10 cellular contexts compared by ENCODE assay signal in genomic region chr5:74206571-74207550, GRCh38.
DNase-seq lines count a peak whose midpoint lies in the region; ATAC-seq and TF ChIP-seq lines count a peak whose summit lies in the region.
"Had no signal": no experiment of that assay in that cellular context is flagged by ENCODE, and none has a peak within 500 bp of the region (broad histone marks: within the 10 kb centered on the region; RNA-seq: fewer than 3 reads in every experiment).

No MANE protein-coding gene starts in this region.

- H3K4me3 ChIP-seq in breast epithelium, result no peak overlapping the region
- peak overlapping the region; percentile 20 for H3K4me3 ChIP-seq in adipocyte (ENCODE audit: low read length)
- H3K4me3 ChIP-seq in esophagus squamous epithelium, result no peak overlapping the region

- H3K4me3 Mint-ChIP-seq in MCF 10A (ENCODE audit: unreplicated experiment), result peak overlapping the region; percentile 10
- H3K4me3 Mint-ChIP-seq in endothelial cell (ENCODE audit: unreplicated experiment), result no peak overlapping the region
- H3K4me3 Mint-ChIP-seq: stimulated activated naive CD8-positive, alpha-beta T cell treated with anti-CD3 and anti-CD28 coated beads, Interleukin-15, amount 100 ng/mL, for 72 hours had no signal

- H3K27me3 Mint-ChIP-seq in MCF 10A (ENCODE audit: insufficient read depth, unreplicated experiment) (no peaks in the 10 kb centered on the region), endothelial cell (ENCODE audit: unreplicated experiment) (no peaks in the 10 kb centered on the region)

- no peaks in the 10 kb centered on the region for H3K27me3 ChIP-seq in breast epithelium
- no peaks in the 10 kb centered on the region for H3K27me3 ChIP-seq in adipocyte (replicated peaks; ENCODE audit: control insufficient read depth, insufficient read depth, low read length)
- no peaks in the 10 kb centered on the region for H3K27me3 ChIP-seq in esophagus squamous epithelium

- WGBS in esophagus squamous epithelium, 2 donors, result 46 to 51% methylated on average over 12 of the region's 12 CpGs

- no peaks in the 10 kb centered on the region for H3K9me3 Mint-ChIP-seq in MCF 10A (ENCODE audit: unreplicated experiment)
- no peaks in the 10 kb centered on the region for H3K9me3 Mint-ChIP-seq in endothelial cell (ENCODE audit: unreplicated experiment)
- H3K9me3 Mint-ChIP-seq: stimulated activated naive CD8-positive, alpha-beta T cell treated with anti-CD3 and anti-CD28 coated beads, Interleukin-15, amount 100 ng/mL, for 72 hours had no signal

- BruUV-seq in MCF 10A (replicated peaks; lab: Mats Ljungman, UMichigan), result no TSS peak

- DNase-seq in MCF 10A (ENCODE audit: unreplicated experiment) (peak; percentile 88), breast epithelium (ENCODE audit: low spot score in 2 of 2) (no peak), adipocyte (ENCODE audit: low read depth) (peak; percentile 70), iris pigment epithelial cell (ENCODE audit: low read depth) (peak; percentile 73), endothelial cell (ENCODE audit: low spot score) (no peak), esophagus squamous epithelium (lab: John Stamatoyannopoulos, UW) (no peak)
- DNase-seq: stimulated activated naive CD8-positive, alpha-beta T cell treated with anti-CD3 and anti-CD28 coated beads, Interleukin-15, amount 100 ng/mL, for 72 hours had no signal

- ATAC-seq in GM21367 (IDR thresholded peaks at IDR 0.05; ENCODE audit: unreplicated experiment), result no peak
- no peak for ATAC-seq in GM19395 (IDR thresholded peaks at IDR 0.05; ENCODE audit: unreplicated experiment)
- ATAC-seq: stimulated activated naive CD8-positive, alpha-beta T cell treated with anti-CD3 and anti-CD28 coated beads, Interleukin-15, amount 100 ng/mL, for 72 hours had no signal

- no peak overlapping the region for H3K9ac ChIP-seq in adipocyte (ENCODE audit: low read length)
- H3K9ac ChIP-seq: KMS-11 had no signal

- TF ChIP-seq CTCF in MCF 10A (IDR thresholded peaks at IDR 0.05; ENCODE audit: unreplicated experiment) (no peak), breast epithelium (IDR thresholded peaks at IDR 0.05) (no peak), endothelial cell (IDR thresholded peaks at IDR 0.05; ENCODE audit: unreplicated experiment) (no peak), esophagus squamous epithelium (IDR thresholded peaks at IDR 0.05) (no peak)

- H3K4me1 Mint-ChIP-seq in MCF 10A (ENCODE audit: insufficient read depth, unreplicated experiment) (peaks cover 19% of the 10 kb centered on the region), endothelial cell (ENCODE audit: unreplicated experiment) (peaks cover 3% of the 10 kb centered on the region)

- no peak for TF ChIP-seq POLR2A in breast epithelium (IDR thresholded peaks at IDR 0.05)
- TF ChIP-seq POLR2A in esophagus squamous epithelium (IDR thresholded peaks at IDR 0.05), result no peak

- H3K36me3 Mint-ChIP-seq in MCF 10A (ENCODE audit: insufficient read depth, unreplicated experiment), result no peaks in the 10 kb centered on the region
- no peaks in the 10 kb centered on the region for H3K36me3 Mint-ChIP-seq in endothelial cell (ENCODE audit: low read depth, unreplicated experiment)

- CTCF ChIA-PET in MCF 10A (lab: Yijun Ruan, JAX), result interaction anchor here (1.1 kb wide), 1 partner anchor 300 kb away, joined by 3 read pairs; no protein-coding TSS in a partner anchor

- H3K9me3 ChIP-seq in breast epithelium, result no peaks in the 10 kb centered on the region
- no peaks in the 10 kb centered on the region for H3K9me3 ChIP-seq in adipocyte (ENCODE audit: control insufficient read depth, low read length)
- no peaks in the 10 kb centered on the region for H3K9me3 ChIP-seq in esophagus squamous epithelium

- POLR2A ChIA-PET in MCF 10A (lab: Yijun Ruan, JAX), result interaction anchor here (1.0 to 1.1 kb wide), 2 partner anchors 55 to 334 kb away, joined by 3 to 5 read pairs; no protein-coding TSS in a partner anchor

- intact Hi-C loops in MCF 10A (cut with micrococcal nuclease) (no loop called here), breast epithelium (cut with DNase I; ENCODE audit: low total_unique reads) (no loop called here), esophagus squamous epithelium (cut with DNase I) (no loop called here)

- H3K36me3 ChIP-seq in breast epithelium, result no peaks in the 10 kb centered on the region
- H3K36me3 ChIP-seq in adipocyte (ENCODE audit: control insufficient read depth, insufficient read depth, low read length, severe bottlenecking), result no peaks in the 10 kb centered on the region
- H3K36me3 ChIP-seq in esophagus squamous epithelium, result no peaks in the 10 kb centered on the region

- no peak overlapping the region for H3K27ac ChIP-seq in breast epithelium
- H3K27ac ChIP-seq in esophagus squamous epithelium, result no peak overlapping the region
- H3K27ac ChIP-seq: KMS-11 had no signal

- H3K27ac Mint-ChIP-seq in MCF 10A (ENCODE audit: low read depth, unreplicated experiment) (peak overlapping the region; percentile 93), endothelial cell (ENCODE audit: unreplicated experiment) (no peak overlapping the region)
- H3K27ac Mint-ChIP-seq: stimulated activated naive CD8-positive, alpha-beta T cell treated with anti-CD3 and anti-CD28 coated beads, Interleukin-15, amount 100 ng/mL, for 72 hours had no signal

- H3K4me1 ChIP-seq in breast epithelium (no peaks in the 10 kb centered on the region), adipocyte (ENCODE audit: control insufficient read depth, insufficient read depth, low read length) (peaks cover 13% of the 10 kb centered on the region), esophagus squamous epithelium (peaks cover 0 to 13% (median 0%) of the 10 kb centered on the region in 3 donors)

Comparison
In these comparisons a context has a peak if more than half of its experiments do, and no peak if none do; other contexts are left out.
1. DNase-seq: peak in MCF 10A (single experiment), adipocyte (single experiment) and iris pigment epithelial cell (single experiment); none in breast epithelium (0 of 2), endothelial cell (single experiment) and esophagus squamous epithelium (single experiment).